ENCODE assay signal across 1 cellular context in genomic region chr3:142509079-142509478, GRCh38.
TF ChIP-seq lines count a peak whose summit lies in the region.

No MANE protein-coding gene starts in this region.

TF ChIP-seq in GM12878, 131 proteins besides CTCF, POLR2A, EP300 and RAD21:
- TF ChIP-seq ZNF687 (IDR thresholded peaks at IDR 0.05), result no peak
- TF ChIP-seq, protein P1, sequence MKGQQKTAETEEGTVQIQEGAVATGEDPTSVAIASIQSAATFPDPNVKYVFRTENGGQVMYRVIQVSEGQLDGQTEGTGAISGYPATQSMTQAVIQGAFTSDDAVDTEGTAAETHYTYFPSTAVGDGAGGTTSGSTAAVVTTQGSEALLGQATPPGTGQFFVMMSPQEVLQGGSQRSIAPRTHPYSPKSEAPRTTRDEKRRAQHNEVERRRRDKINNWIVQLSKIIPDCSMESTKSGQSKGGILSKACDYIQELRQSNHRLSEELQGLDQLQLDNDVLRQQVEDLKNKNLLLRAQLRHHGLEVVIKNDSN (IDR thresholded peaks at IDR 0.05; ENCODE audit: borderline replicate concordance, extremely low read length, insufficient read depth, low read depth, low read length), result no peak
- TF ChIP-seq JUNB (IDR thresholded peaks at IDR 0.05), result no peak
- no peak for TF ChIP-seq NKRF (conservative IDR thresholded peaks at IDR 0.05)
- no peak for TF ChIP-seq CHD2 (IDR thresholded peaks at IDR 0.05; ENCODE audit: borderline replicate concordance, low read depth, low read length)
- TF ChIP-seq MYC (IDR thresholded peaks at IDR 0.05; ENCODE audit: insufficient read depth, insufficient read length, insufficient replicate concordance, low read length, severe bottlenecking), result no peak
- TF ChIP-seq CREM (IDR thresholded peaks at IDR 0.05; ENCODE audit: low read depth), result no peak
- TF ChIP-seq EGR1 (IDR thresholded peaks at IDR 0.05; ENCODE audit: borderline replicate concordance in 1 of 2, low read depth in 2 of 2, low read length in 2 of 2), result no peak
- no peak for TF ChIP-seq BHLHE40 (IDR thresholded peaks at IDR 0.05; ENCODE audit: borderline replicate concordance in 1 of 2, low read depth in 2 of 2, low read length in 1 of 2)
- no peak for TF ChIP-seq ZNF384 (IDR thresholded peaks at IDR 0.05; ENCODE audit: borderline replicate concordance, low read depth, low read length)
- TF ChIP-seq KLF5 (IDR thresholded peaks at IDR 0.05; ENCODE audit: partially characterized antibody), result no peak
- no peak for TF ChIP-seq BMI1 (IDR thresholded peaks at IDR 0.05; ENCODE audit: borderline replicate concordance)
- no peak for TF ChIP-seq IKZF1 (conservative IDR thresholded peaks at IDR 0.05)
- TF ChIP-seq STAT3 (IDR thresholded peaks at IDR 0.05; ENCODE audit: low read depth, low read length), result no peak
- TF ChIP-seq, protein P2, sequence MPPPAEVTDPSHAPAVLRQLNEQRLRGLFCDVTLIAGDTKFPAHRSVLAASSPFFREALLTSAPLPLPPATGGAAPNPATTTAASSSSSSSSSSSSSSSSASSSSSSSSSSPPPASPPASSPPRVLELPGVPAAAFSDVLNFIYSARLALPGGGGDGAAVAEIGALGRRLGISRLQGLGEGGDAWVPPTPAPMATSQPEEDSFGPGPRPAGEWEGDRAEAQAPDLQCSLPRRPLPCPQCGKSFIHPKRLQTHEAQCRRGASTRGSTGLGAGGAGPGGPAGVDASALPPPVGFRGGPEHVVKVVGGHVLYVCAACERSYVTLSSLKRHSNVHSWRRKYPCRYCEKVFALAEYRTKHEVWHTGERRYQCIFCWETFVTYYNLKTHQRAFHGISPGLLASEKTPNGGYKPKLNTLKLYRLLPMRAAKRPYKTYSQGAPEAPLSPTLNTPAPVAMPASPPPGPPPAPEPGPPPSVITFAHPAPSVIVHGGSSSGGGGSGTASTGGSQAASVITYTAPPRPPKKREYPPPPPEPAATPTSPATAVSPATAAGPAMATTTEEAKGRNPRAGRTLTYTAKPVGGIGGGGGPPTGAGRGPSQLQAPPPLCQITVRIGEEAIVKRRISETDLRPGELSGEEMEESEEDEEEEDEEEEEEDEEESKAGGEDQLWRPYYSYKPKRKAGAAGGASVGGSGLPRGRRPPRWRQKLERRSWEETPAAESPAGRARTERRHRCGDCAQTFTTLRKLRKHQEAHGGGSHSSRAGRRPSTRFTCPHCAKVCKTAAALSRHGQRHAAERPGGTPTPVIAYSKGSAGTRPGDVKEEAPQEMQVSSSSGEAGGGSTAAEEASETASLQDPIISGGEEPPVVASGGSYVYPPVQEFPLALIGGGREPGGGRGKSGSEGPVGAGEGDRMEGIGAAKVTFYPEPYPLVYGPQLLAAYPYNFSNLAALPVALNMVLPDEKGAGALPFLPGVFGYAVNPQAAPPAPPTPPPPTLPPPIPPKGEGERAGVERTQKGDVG (CRISPR knock-in tag; IDR thresholded peaks at IDR 0.05), result no peak
- TF ChIP-seq MYB (IDR thresholded peaks at IDR 0.05; ENCODE audit: borderline replicate concordance, low read depth, low read length), result no peak
- no peak for TF ChIP-seq WRNIP1 (IDR thresholded peaks at IDR 0.05; ENCODE audit: borderline replicate concordance, low read depth, low read length)
- TF ChIP-seq, protein P3, sequence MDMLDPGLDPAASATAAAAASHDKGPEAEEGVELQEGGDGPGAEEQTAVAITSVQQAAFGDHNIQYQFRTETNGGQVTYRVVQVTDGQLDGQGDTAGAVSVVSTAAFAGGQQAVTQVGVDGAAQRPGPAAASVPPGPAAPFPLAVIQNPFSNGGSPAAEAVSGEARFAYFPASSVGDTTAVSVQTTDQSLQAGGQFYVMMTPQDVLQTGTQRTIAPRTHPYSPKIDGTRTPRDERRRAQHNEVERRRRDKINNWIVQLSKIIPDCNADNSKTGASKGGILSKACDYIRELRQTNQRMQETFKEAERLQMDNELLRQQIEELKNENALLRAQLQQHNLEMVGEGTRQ (IDR thresholded peaks at IDR 0.05; ENCODE audit: borderline replicate concordance, low read depth, low read length), result no peak
